15 cellular contexts compared by ENCODE assay signal in the genomic region with DNA sequence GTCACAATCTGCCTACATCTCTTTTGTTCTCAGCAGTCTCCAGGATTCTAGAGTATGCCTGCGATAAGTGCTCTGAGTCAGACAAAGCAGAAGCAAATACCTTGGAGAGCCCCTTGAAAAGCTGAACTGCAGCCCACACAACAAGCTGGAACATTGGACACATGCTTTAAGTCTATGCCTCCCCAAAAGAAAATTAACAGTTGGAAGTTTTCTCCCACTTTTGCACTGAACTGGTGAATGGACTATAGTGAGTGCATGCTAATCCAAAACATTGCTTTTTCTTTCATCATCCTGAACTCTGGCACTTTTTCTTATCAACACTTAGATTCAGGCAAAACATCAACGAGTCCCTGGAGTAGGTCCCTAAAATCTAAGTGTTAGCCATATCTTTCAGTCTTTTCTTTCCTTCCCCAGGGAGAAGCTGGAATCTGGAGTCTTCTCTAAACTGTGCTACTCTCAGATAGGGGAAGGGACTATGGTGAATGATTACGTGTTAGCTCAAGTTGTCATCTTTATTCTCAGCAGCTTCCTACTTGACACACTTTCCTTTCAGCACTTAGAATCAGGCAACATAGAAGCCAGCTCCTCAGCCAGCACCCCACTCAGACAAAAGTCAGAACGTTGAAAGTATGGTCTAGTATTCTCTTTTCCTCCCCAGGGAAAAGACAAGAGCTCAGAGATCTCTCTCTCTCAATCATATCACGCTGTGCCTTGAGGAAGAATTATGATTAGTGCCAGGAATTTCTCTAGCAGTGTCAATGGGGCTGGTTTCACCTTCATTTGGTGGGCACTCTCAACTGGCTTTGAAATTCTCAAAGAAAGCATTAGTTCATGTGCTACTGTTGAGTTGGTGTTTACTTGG.
A peak's percentile ranks its signal among the peaks of the same experiment; 100 is the strongest.
DNase-seq lines count a peak whose midpoint lies in the region; ATAC-seq and TF ChIP-seq lines count a peak whose summit lies in the region.
"Had no signal": no experiment of that assay in that cellular context is flagged by ENCODE, and none has a peak within 500 bp of the region (broad histone marks: within the 10 kb centered on the region; RNA-seq: fewer than 3 reads in every experiment).

No MANE protein-coding gene starts in this region.

- H3K4me1 ChIP-seq in A673 (ENCODE audit: insufficient read depth, low read length, poor library complexity, severe bottlenecking) = peaks cover 11% of the 10 kb centered on the region
- H3K4me1 ChIP-seq in IMR-90 (ENCODE audit: control insufficient read depth, insufficient read depth, low read length) = peaks cover 9% of the 10 kb centered on the region; the same call in 1 of the 2 replicates
- H3K4me1 ChIP-seq: transverse colon had no signal

- in situ Hi-C loops in IMR-90 (cut with MboI; ENCODE audit: low sequenced_read_pairs) = no loop called here

- H2BK20ac ChIP-seq in IMR-90 (ENCODE audit: low read depth, low read length) = peak overlapping the region; percentile 83

- intact Hi-C loops in A673 (cut with micrococcal nuclease; ENCODE audit: unreplicated experiment) (no loop called here), IMR-90 (cut with micrococcal nuclease) (loop anchor here (10.0 kb wide), 1 partner anchor 1947 kb away; a partner anchor contains a TSS)

- peak overlapping the region; percentile 52 for H2BK15ac ChIP-seq in IMR-90 (ENCODE audit: low read depth, low read length)

- peak overlapping the region; percentile 2 for H2BK5ac ChIP-seq in IMR-90 (ENCODE audit: low read depth, low read length, poor library complexity, severe bottlenecking)

- H3K9me1 ChIP-seq in IMR-90 (ENCODE audit: insufficient read depth, low read length) = no peaks in the 10 kb centered on the region

- no peak overlapping the region for H2AK5ac ChIP-seq in IMR-90 (ENCODE audit: low read depth, low read length)

- no CpG with 5 or more reads among the region's 5 CpGs for WGBS in IMR-90 (ENCODE audit: extremely low coverage in 2 of 2, insufficient read length in 1 of 2), 2 experiments

- H3K9ac ChIP-seq in IMR-90 (ENCODE audit: low read depth, low read length) = 0 out of 2 replicates have a peak overlapping the region, but pooled peaks have one; percentile 2

- H3K18ac ChIP-seq in IMR-90 (ENCODE audit: low read depth, low read length) = peak overlapping the region; percentile 24; the same call in 1 of the 2 replicates

- TF ChIP-seq POLR2A in IMR-90 (IDR thresholded peaks at IDR 0.05; ENCODE audit: low read depth, low read length) = no peak

- H3K23ac ChIP-seq in IMR-90 (ENCODE audit: low read depth, low read length) = peak overlapping the region; percentile 21; the same call in 1 of the 2 replicates

- DNase-seq in A673 (ENCODE audit: low spot score) (peak; percentile 75), IMR-90 (peak; percentile 40), astrocyte of the hippocampus (ENCODE audit: low read depth, low spot score) (peak; percentile 45), islet precursor cell (peak; percentile 53), epidermal melanocyte (ENCODE audit: insufficient read length, low spot score) (no peak), NCI-H1092 (lab: John Stamatoyannopoulos, UW) (no peak)
- no peak for DNase-seq in activated effector memory CD4-positive, alpha-beta T cell treated with Interleukin-2 at 50 U/mL for 16 hours
- DNase-seq: AML-193; Karpas-422; naive thymus-derived CD4-positive, alpha-beta T cell; NCI-H2171 treated with DMSO at 0.1 percent for 48 hours; RPMI8226; transverse colon had no signal

- no peak overlapping the region for H2AK9ac ChIP-seq in IMR-90 (replicated peaks; ENCODE audit: low read depth, low read length, poor library complexity)

- TF ChIP-seq CTCF in A673 (conservative IDR thresholded peaks at IDR 0.05; ENCODE audit: low read depth, low read length) (no peak), IMR-90 (conservative IDR thresholded peaks at IDR 0.05; ENCODE audit: low read depth, low read length) (no peak)

- POLR2A ChIA-PET in A673 (lab: Charles Lee; ENCODE audit: low non-redundant PET) = interaction anchor here (0.7 kb wide), 1 partner anchor 24 kb away, joined by 3 read pairs; no protein-coding TSS in a partner anchor
- POLR2A ChIA-PET in IMR-90 (lab: Charles Lee; ENCODE audit: unreplicated experiment) = no interaction called here

- ATAC-seq in IMR-90 (ENCODE audit: low read depth) (peak; percentile 28; the same call in 1 of the 2 replicates), HG03432 (IDR thresholded peaks at IDR 0.05; ENCODE audit: unreplicated experiment) (no peak)
- ATAC-seq: naive thymus-derived CD4-positive, alpha-beta T cell had no signal

- no peaks in the 10 kb centered on the region for H4K20me1 ChIP-seq in IMR-90 (ENCODE audit: insufficient read depth, low read length)

- H2AFZ ChIP-seq in IMR-90 (replicated peaks; ENCODE audit: low read length, poor library complexity) = peak overlapping the region; percentile 9

- H3K79me1 ChIP-seq in IMR-90 (ENCODE audit: low read depth in 1 of 2, low read length in 2 of 2) = no peaks in the 10 kb centered on the region

- H2BK120ac ChIP-seq in IMR-90 (ENCODE audit: low read depth, low read length) = peak overlapping the region; percentile 77

- H3K14ac ChIP-seq in IMR-90 (replicated peaks; ENCODE audit: low read depth, low read length) = peak overlapping the region; percentile 26

- H3K27me3 ChIP-seq in A673 (replicated peaks; ENCODE audit: insufficient read depth, low read depth, low read length, poor library complexity) = no peaks in the 10 kb centered on the region
- no peaks in the 10 kb centered on the region for H3K27me3 ChIP-seq in IMR-90 (ENCODE audit: control insufficient read depth, insufficient read depth, low read length)
- H3K27me3 ChIP-seq: ascending aorta, transverse colon had no signal

- no peak overlapping the region for H3K56ac ChIP-seq in IMR-90 (ENCODE audit: extremely low read depth, insufficient read depth, low read length)

- no peaks in the 10 kb centered on the region for H3K36me3 ChIP-seq in A673 (ENCODE audit: insufficient read depth, low read length, poor library complexity, severe bottlenecking)
- no peaks in the 10 kb centered on the region for H3K36me3 ChIP-seq in IMR-90 (ENCODE audit: control insufficient read depth, insufficient read depth, low read length)
- H3K36me3 ChIP-seq: ascending aorta, transverse colon had no signal

- H3K4ac ChIP-seq in IMR-90 (ENCODE audit: low read depth, low read length) = peak overlapping the region; percentile 73

- H4K91ac ChIP-seq in IMR-90 (ENCODE audit: insufficient read depth, low read depth, low read length) = peak overlapping the region; percentile 42

- peak overlapping the region; percentile 80 for H3K27ac ChIP-seq in A673 (ENCODE audit: low read depth, low read length, poor library complexity, severe bottlenecking)
- H3K27ac ChIP-seq in IMR-90 (ENCODE audit: insufficient read depth, low read length) = peak overlapping the region; percentile 24
- H3K27ac ChIP-seq: transverse colon had no signal

- peak overlapping the region; percentile 2 to 19 for H4K8ac ChIP-seq in IMR-90 (ENCODE audit: low read depth in 2 of 2, low read length in 2 of 2)

- TF ChIP-seq RAD21 in IMR-90 (IDR thresholded peaks at IDR 0.05; ENCODE audit: low read length) = no peak

- H3K4me2 ChIP-seq in IMR-90 (ENCODE audit: low read depth, low read length) = peak overlapping the region; percentile 6; the same call in 1 of the 2 replicates

- 0 out of 2 replicates have a peak overlapping the region, but pooled peaks have one; percentile 4 for H4K5ac ChIP-seq in IMR-90 (ENCODE audit: low read depth, low read length)

- H3K9me3 ChIP-seq in A673 (ENCODE audit: low read depth, low read length, poor library complexity, severe bottlenecking) (no peaks in the 10 kb centered on the region), IMR-90 (ENCODE audit: control insufficient read depth, insufficient read depth, low read length) (no peaks in the 10 kb centered on the region)
- H3K9me3 ChIP-seq: ascending aorta, transverse colon had no signal

- no peak overlapping the region for H3K4me3 ChIP-seq in A673 (ENCODE audit: low read depth, low read length, poor library complexity, severe bottlenecking)
- H3K4me3 ChIP-seq in IMR-90 (ENCODE audit: insufficient read depth, low read depth, low read length) = no peak overlapping the region
- H3K4me3 ChIP-seq: ascending aorta, transverse colon had no signal

- no TSS peak for BruUV-seq in A673 (replicated peaks; lab: Mats Ljungman, UMichigan)
- BruUV-seq in IMR-90 (replicated peaks; lab: Mats Ljungman, UMichigan) = no TSS peak

- dilution Hi-C loops in IMR-90 (cut with HindIII; ENCODE audit: low sequenced_read_pairs, unreplicated experiment) = no loop called here

- CTCF ChIA-PET in A673 (lab: Charles Lee) (interaction anchor here (0.5 kb wide), 1 partner anchor 1246 kb away, joined by 5 read pairs; no protein-coding TSS in a partner anchor), IMR-90 (lab: Yijun Ruan, JAX) (no interaction called here)

TF ChIP-seq in IMR-90, 13 proteins besides CTCF, POLR2A, EP300 and RAD21:
- TF ChIP-seq, protein P1, sequence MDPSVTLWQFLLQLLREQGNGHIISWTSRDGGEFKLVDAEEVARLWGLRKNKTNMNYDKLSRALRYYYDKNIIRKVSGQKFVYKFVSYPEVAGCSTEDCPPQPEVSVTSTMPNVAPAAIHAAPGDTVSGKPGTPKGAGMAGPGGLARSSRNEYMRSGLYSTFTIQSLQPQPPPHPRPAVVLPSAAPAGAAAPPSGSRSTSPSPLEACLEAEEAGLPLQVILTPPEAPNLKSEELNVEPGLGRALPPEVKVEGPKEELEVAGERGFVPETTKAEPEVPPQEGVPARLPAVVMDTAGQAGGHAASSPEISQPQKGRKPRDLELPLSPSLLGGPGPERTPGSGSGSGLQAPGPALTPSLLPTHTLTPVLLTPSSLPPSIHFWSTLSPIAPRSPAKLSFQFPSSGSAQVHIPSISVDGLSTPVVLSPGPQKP (IDR thresholded peaks at IDR 0.05; ENCODE audit: borderline replicate concordance, low read depth, low read length) = no peak
- no peak for TF ChIP-seq FOS (IDR thresholded peaks at IDR 0.05; ENCODE audit: low read depth, low read length)
- no peak for TF ChIP-seq BHLHE40 (IDR thresholded peaks at IDR 0.05; ENCODE audit: low read depth, low read length)
- TF ChIP-seq MXI1 (IDR thresholded peaks at IDR 0.05; ENCODE audit: borderline replicate concordance, low read depth, low read length) = no peak
- TF ChIP-seq CEBPB (IDR thresholded peaks at IDR 0.05; ENCODE audit: low read depth, low read length) = peak; percentile 45; the same call in 1 of the 2 replicates
- TF ChIP-seq, protein P2, sequence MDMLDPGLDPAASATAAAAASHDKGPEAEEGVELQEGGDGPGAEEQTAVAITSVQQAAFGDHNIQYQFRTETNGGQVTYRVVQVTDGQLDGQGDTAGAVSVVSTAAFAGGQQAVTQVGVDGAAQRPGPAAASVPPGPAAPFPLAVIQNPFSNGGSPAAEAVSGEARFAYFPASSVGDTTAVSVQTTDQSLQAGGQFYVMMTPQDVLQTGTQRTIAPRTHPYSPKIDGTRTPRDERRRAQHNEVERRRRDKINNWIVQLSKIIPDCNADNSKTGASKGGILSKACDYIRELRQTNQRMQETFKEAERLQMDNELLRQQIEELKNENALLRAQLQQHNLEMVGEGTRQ (IDR thresholded peaks at IDR 0.05; ENCODE audit: low read depth, low read length) = no peak
- TF ChIP-seq MAFK (IDR thresholded peaks at IDR 0.05; ENCODE audit: low read depth, low read length) = no peak
- no peak for TF ChIP-seq CHD1 (IDR thresholded peaks at IDR 0.05; ENCODE audit: low read depth, low read length)

Comparison
In these comparisons a context has a peak if more than half of its experiments do, and no peak if none do; other contexts are left out.
1. DNase-seq: peak in A673 (single experiment), IMR-90 (single experiment), astrocyte of the hippocampus (single experiment) and islet precursor cell (single experiment); none in activated effector memory CD4-positive, alpha-beta T cell treated with Interleukin-2 at 50 U/mL for 16 hours (single experiment), epidermal melanocyte (single experiment) and NCI-H1092 (single experiment).